ENCODE assay signal across 22 cellular contexts in the genomic region with DNA sequence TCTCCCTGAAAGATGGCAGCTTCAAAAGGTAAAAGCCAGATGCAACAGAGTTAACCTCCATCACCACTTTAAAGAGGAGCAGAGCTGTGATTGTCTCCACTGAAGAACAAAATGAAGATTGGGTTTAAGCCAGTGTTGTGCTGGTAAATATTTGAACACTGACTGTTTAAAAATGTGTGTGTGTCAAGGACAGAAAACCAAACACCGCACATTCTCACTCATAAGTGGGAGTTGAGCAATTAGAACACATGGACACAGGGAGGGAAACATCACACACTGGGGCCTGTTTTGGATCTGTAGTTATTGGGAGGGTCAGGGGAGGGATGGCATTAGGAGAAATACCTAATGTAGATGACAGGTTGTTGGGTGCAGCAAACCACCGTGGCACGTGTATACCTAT.
DNase-seq lines count a peak whose midpoint lies in the region; ATAC-seq and TF ChIP-seq lines count a peak whose summit lies in the region.
"Had no signal": no experiment of that assay in that cellular context is flagged by ENCODE, and none has a peak within 500 bp of the region (broad histone marks: within the 10 kb centered on the region; RNA-seq: fewer than 3 reads in every experiment).

No MANE protein-coding gene starts in this region.

- peak; percentile 79 for DNase-seq in DMS53 (lab: John Stamatoyannopoulos, UW)
- peak; percentile 16 to 46 for DNase-seq in NCI-H1930 (lab: John Stamatoyannopoulos, UW)
- peak; percentile 17 for DNase-seq in astrocyte of the spinal cord (ENCODE audit: low read depth, low spot score)
- no peak for DNase-seq in right lobe of liver
- DNase-seq in COR-L47 (lab: John Stamatoyannopoulos, UW): no peak
- no peak for DNase-seq in CD4-positive, alpha-beta T cell
- no peak for DNase-seq in SJCRH30
- DNase-seq: activated CD8-positive, alpha-beta memory T cell treated with anti-CD3 and anti-CD28 coated beads, Interleukin-2, amount 50 U/mL, for 4 hours; cortex of kidney; DMS79; Kasumi-1; mammary epithelial cell; NCI-H1105 treated with DMSO at 0.1 percent for 48 hours; NCI-H524 treated with DMSO at 0.1 percent for 48 hours; Right ventricle myocardium superior; T-helper 1 cell; uterus had no signal

- H3K4me1 Mint-ChIP-seq in CD4-positive, alpha-beta T cell (ENCODE audit: low read depth): no peaks in the 10 kb centered on the region
- H3K4me1 Mint-ChIP-seq: CD14-positive monocyte had no signal

- H3K36me3 ChIP-seq in right lobe of liver (no peaks in the 10 kb centered on the region), SJCRH30 (no peaks in the 10 kb centered on the region)
- H3K36me3 ChIP-seq: breast epithelium, HAP-1, uterus had no signal

- TF ChIP-seq POLR2A in right lobe of liver (IDR thresholded peaks at IDR 0.05): no peak

- no peak for TF ChIP-seq CTCF in astrocyte of the spinal cord (IDR thresholded peaks at IDR 0.05; ENCODE audit: low read depth, low read length)
- no peak for TF ChIP-seq CTCF in right lobe of liver (IDR thresholded peaks at IDR 0.05)
- TF ChIP-seq CTCF in CD4-positive, alpha-beta T cell (IDR thresholded peaks at IDR 0.05): no peak

- intact Hi-C loops in right lobe of liver (cut with DNase I): no loop called here
- intact Hi-C loops in CD4-positive, alpha-beta T cell (cut with DNase I, micrococcal nuclease): no loop called here

- H3K9me3 ChIP-seq in right lobe of liver (no peaks in the 10 kb centered on the region), SJCRH30 (replicated peaks) (no peaks in the 10 kb centered on the region)
- no peaks in the 10 kb centered on the region for H3K9me3 ChIP-seq in CD4-positive, alpha-beta T cell (ENCODE audit: control insufficient read depth, low read length)
- H3K9me3 ChIP-seq: breast epithelium, HAP-1, uterus had no signal

- no peaks in the 10 kb centered on the region for H3K27me3 Mint-ChIP-seq in CD4-positive, alpha-beta T cell

- H3K4me3 Mint-ChIP-seq in CD4-positive, alpha-beta T cell: no peak overlapping the region
- H3K4me3 Mint-ChIP-seq: CD14-positive monocyte had no signal

- H3K27ac Mint-ChIP-seq in CD4-positive, alpha-beta T cell: no peak overlapping the region
- H3K27ac Mint-ChIP-seq: CD14-positive monocyte had no signal

- CTCF ChIA-PET in CD4-positive, alpha-beta T cell (lab: Charles Lee): no interaction called here

- in situ Hi-C loops in astrocyte of the spinal cord (cut with HindIII; ENCODE audit: low sequenced_read_pairs): no loop called here

- WGBS in right lobe of liver (ENCODE audit: insufficient coverage, low coverage, low lambda C conversion rate, missing lambda C conversion rate): 58% methylated on average over 3 of the region's 3 CpGs

- H3K36me3 Mint-ChIP-seq in CD4-positive, alpha-beta T cell (ENCODE audit: low read depth): no peaks in the 10 kb centered on the region
- H3K36me3 Mint-ChIP-seq: CD14-positive monocyte had no signal

- no peak overlapping the region for H3K4me3 ChIP-seq in astrocyte of the spinal cord (ENCODE audit: low read depth, low read length)
- H3K4me3 ChIP-seq in right lobe of liver: no peak overlapping the region
- no peak overlapping the region for H3K4me3 ChIP-seq in SJCRH30
- H3K4me3 ChIP-seq: breast epithelium, HAP-1, uterus had no signal

- H3K4me1 ChIP-seq in right lobe of liver (no peaks in the 10 kb centered on the region), SJCRH30 (no peaks in the 10 kb centered on the region)
- H3K4me1 ChIP-seq: breast epithelium, HAP-1, uterus had no signal

- H3K27me3 ChIP-seq in right lobe of liver: no peaks in the 10 kb centered on the region
- no peaks in the 10 kb centered on the region for H3K27me3 ChIP-seq in CD4-positive, alpha-beta T cell (ENCODE audit: control insufficient read depth, insufficient read depth, low read length)
- H3K27me3 ChIP-seq in SJCRH30: no peaks in the 10 kb centered on the region
- H3K27me3 ChIP-seq: breast epithelium, uterus had no signal

- no peaks in the 10 kb centered on the region for H3K9me3 Mint-ChIP-seq in CD4-positive, alpha-beta T cell

- ATAC-seq in right lobe of liver (peak in 3 of 4 donors; percentile 14 to 84 (median 36)), GM21423 (IDR thresholded peaks at IDR 0.05; ENCODE audit: unreplicated experiment) (no peak)
- no peak for ATAC-seq in CD4-positive, alpha-beta T cell (ENCODE audit: poor library complexity)

- H3K27ac ChIP-seq in right lobe of liver: no peak overlapping the region
- no peak overlapping the region for H3K27ac ChIP-seq in CD4-positive, alpha-beta T cell (ENCODE audit: low read depth, low read length)
- H3K27ac ChIP-seq in SJCRH30: no peak overlapping the region
- H3K27ac ChIP-seq: breast epithelium, uterus, VCaP had no signal

- POLR2A ChIA-PET in CD4-positive, alpha-beta T cell (lab: Charles Lee): no interaction called here

Comparison
In these comparisons a context has a peak if more than half of its experiments do, and no peak if none do; other contexts are left out.
1. DNase-seq: peak in DMS53 (single experiment), NCI-H1930 (2 of 2) and astrocyte of the spinal cord (single experiment); none in right lobe of liver (0 of 3), COR-L47 (single experiment), CD4-positive, alpha-beta T cell (0 of 10) and SJCRH30 (0 of 2).
2. ATAC-seq: peak in right lobe of liver (3 of 4); none in GM21423 (single experiment) and CD4-positive, alpha-beta T cell (single experiment).